In genomic region chr16:57245472-57246113, GRCh38 we compare ENCODE assay signal across 1 cellular context.
TF ChIP-seq lines count a peak whose summit lies in the region.

No MANE protein-coding gene starts in this region.

TF ChIP-seq in HepG2, 621 proteins besides CTCF, POLR2A, EP300 and RAD21 (continued from another document and continues in another):
- TF ChIP-seq ZBTB40 (IDR thresholded peaks at IDR 0.05) (no peak), ZBTB40 (CRISPR knock-in tag; IDR thresholded peaks at IDR 0.05) (no peak; the same call in 1 of the 2 replicates), NKX3-1 (CRISPR knock-in tag; IDR thresholded peaks at IDR 0.05) (no peak; the same call in 1 of the 2 replicates), ZNF383 (CRISPR knock-in tag; IDR thresholded peaks at IDR 0.05; ENCODE audit: borderline replicate concordance) (no peak), ZKSCAN5 (CRISPR knock-in tag; IDR thresholded peaks at IDR 0.05) (no peak), NCOA1 (CRISPR knock-in tag; IDR thresholded peaks at IDR 0.05) (no peak), HNF1B (CRISPR knock-in tag; IDR thresholded peaks at IDR 0.05) (peak; percentile 65), ZNF570 (CRISPR knock-in tag; IDR thresholded peaks at IDR 0.05; ENCODE audit: borderline replicate concordance) (0 out of 2 replicates have a peak, but pooled peaks have one; percentile 58), ZNF770 (CRISPR knock-in tag; IDR thresholded peaks at IDR 0.05) (no peak), ZNF296 (CRISPR knock-in tag; conservative IDR thresholded peaks at IDR 0.05) (no peak), ZFY (CRISPR knock-in tag; IDR thresholded peaks at IDR 0.05) (peak; percentile 81), TRIM22 (IDR thresholded peaks at IDR 0.05) (no peak), ZNF761 (CRISPR knock-in tag; conservative IDR thresholded peaks at IDR 0.05) (no peak), ZNF263 (CRISPR knock-in tag; IDR thresholded peaks at IDR 0.05) (no peak), HCFC1 (IDR thresholded peaks at IDR 0.05; ENCODE audit: low read depth, low read length) (no peak; the same call in 1 of the 2 replicates), ZNF556 (CRISPR knock-in tag; IDR thresholded peaks at IDR 0.05; ENCODE audit: borderline replicate concordance) (no peak), PRDM10 (CRISPR knock-in tag; IDR thresholded peaks at IDR 0.05; ENCODE audit: low read depth) (no peak), IKZF5 (CRISPR knock-in tag; IDR thresholded peaks at IDR 0.05) (no peak), RBFOX2 (IDR thresholded peaks at IDR 0.05; ENCODE audit: low read depth, low read length) (peak; percentile 65), ZBTB37 (CRISPR knock-in tag; IDR thresholded peaks at IDR 0.05) (no peak), CREM (IDR thresholded peaks at IDR 0.05) (no peak), CREM (CRISPR knock-in tag; IDR thresholded peaks at IDR 0.05) (no peak), FOXP1 (IDR thresholded peaks at IDR 0.05) (no peak), FOXP1 (CRISPR knock-in tag; IDR thresholded peaks at IDR 0.05) (no peak; the same call in 1 of the 2 replicates), ZNF136 (CRISPR knock-in tag; IDR thresholded peaks at IDR 0.05; ENCODE audit: low read depth) (no peak), ZNF441 (CRISPR knock-in tag; IDR thresholded peaks at IDR 0.05; ENCODE audit: borderline replicate concordance) (no peak), ZNF569 (CRISPR knock-in tag; IDR thresholded peaks at IDR 0.05; ENCODE audit: borderline replicate concordance) (0 out of 2 replicates have a peak, but pooled peaks have one; percentile 30), SMAD3 (CRISPR knock-in tag; IDR thresholded peaks at IDR 0.05) (no peak), GPBP1L1 (CRISPR knock-in tag; IDR thresholded peaks at IDR 0.05) (no peak), ZNF382 (CRISPR knock-in tag; IDR thresholded peaks at IDR 0.05; ENCODE audit: borderline replicate concordance) (no peak), RXRA (CRISPR knock-in tag; IDR thresholded peaks at IDR 0.05) (peak; percentile 7; the same call in 1 of the 2 replicates), BRF2 (CRISPR knock-in tag; IDR thresholded peaks at IDR 0.05) (peak; percentile 0; the same call in 1 of the 2 replicates), SOX5 (CRISPR knock-in tag; IDR thresholded peaks at IDR 0.05; ENCODE audit: borderline replicate concordance) (no peak)
